In the genomic region with DNA sequence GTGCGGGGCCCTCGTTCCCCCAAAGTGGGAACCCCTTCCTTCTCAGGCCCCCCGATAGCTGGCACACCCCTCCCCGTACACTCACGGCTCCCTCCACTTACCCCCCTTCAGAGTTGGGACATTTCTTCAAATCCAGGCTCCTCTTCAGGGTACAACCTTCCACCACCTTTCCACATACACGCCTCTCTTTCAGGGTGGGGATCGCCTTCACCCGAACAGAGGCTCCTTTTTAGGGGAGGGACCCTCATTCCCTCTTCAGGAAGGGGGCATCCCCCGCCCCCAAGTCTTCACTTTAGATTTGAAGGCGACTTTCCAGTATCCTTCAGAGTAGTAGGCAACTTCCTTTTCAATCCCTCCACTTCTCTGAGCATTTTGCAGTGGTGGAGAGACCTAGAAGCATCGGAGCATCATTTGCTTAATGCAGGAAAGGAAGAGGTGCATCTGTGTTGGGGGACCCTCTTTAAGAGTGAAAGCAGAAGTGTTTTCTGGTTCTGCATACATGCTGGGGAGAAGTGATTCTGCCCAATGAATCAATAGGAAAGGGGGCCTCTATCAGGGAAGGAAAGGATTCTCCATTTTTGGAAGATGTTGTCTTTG, we compare ENCODE assay signal across 8 cellular contexts. TPM values are rescaled to one million over a fixed set of nuclear protein-coding genes. Genes with fewer than 3 reads are reported as not detected.
DNase-seq lines count a peak whose midpoint lies in the region; ATAC-seq, FAIRE-seq and TF ChIP-seq lines count a peak whose summit lies in the region.

No MANE protein-coding gene starts in this region.

- no peaks in the 10 kb centered on the region for H3K9me1 ChIP-seq in K562 (ENCODE audit: control insufficient read depth, insufficient read depth, low read length)

- peaks cover 40% of the 10 kb centered on the region for H3K79me2 ChIP-seq in K562 (ENCODE audit: control insufficient read depth, insufficient read depth, low read length)

- H3K9me3 ChIP-seq in K562 (replicated peaks; ENCODE audit: control insufficient read depth, insufficient read depth, low read depth, low read length): peaks cover 5% of the 10 kb centered on the region; the same call in 1 of the 2 replicates
- H3K9me3 ChIP-seq in vagina: no peaks in the 10 kb centered on the region

- TSS peak; percentile 35 for BruUV-seq in K562 (replicated peaks; lab: Mats Ljungman, UMichigan)

- peak overlapping the region; percentile 62 for H3K4me3 ChIP-seq in K562
- peak overlapping the region; percentile 73 for H3K4me3 ChIP-seq in lower leg skin (ENCODE audit: low read depth, poor library complexity, severe bottlenecking)
- H3K4me3 ChIP-seq in vagina: peak overlapping the region; percentile 97 to 98

- H4K20me1 ChIP-seq in K562 (replicated peaks; ENCODE audit: control insufficient read depth, insufficient read depth, low read length): no peaks in the 10 kb centered on the region

- TF ChIP-seq POLR2A in K562 (conservative IDR thresholded peaks at IDR 0.05) (no peak), lower leg skin (IDR thresholded peaks at IDR 0.05) (no peak), vagina (IDR thresholded peaks at IDR 0.05) (no peak)

- POLR2A ChIA-PET in K562 (lab: Yijun Ruan, JAX): interaction anchor here (0.6 to 1.6 kb wide), 4 partner anchors 9 to 44 kb away, joined by 4 to 7 read pairs (median 5); no protein-coding TSS in a partner anchor

- no peak for TF ChIP-seq EP300 in K562 (IDR thresholded peaks at IDR 0.05; ENCODE audit: low read length)

- peaks cover 12 to 22% of the 10 kb centered on the region in 2 experiments; a peak in 4 of 5 replicates for H3K4me1 ChIP-seq in K562 (replicated peaks in 1 of 2; ENCODE audit: control insufficient read depth in 2 of 2, insufficient read depth in 2 of 2, low read length in 2 of 2)
- H3K4me1 ChIP-seq in vagina: peaks cover 38% of the 10 kb centered on the region

- peak overlapping the region; percentile 90 for H2AFZ ChIP-seq in K562 (ENCODE audit: low read depth, low read length)

- H3K36me3 ChIP-seq in K562 (ENCODE audit: control insufficient read depth, insufficient read depth, low read length) (no peaks in the 10 kb centered on the region; the same call in 2 of the 3 replicates), vagina (no peaks in the 10 kb centered on the region)

- no peak for TF ChIP-seq CTCF in GM13976 (IDR thresholded peaks at IDR 0.05; ENCODE audit: borderline replicate concordance, control extremely low read depth, extremely low read depth, insufficient read depth, missing control alignments)
- no peak for TF ChIP-seq CTCF in K562 (IDR thresholded peaks at IDR 0.05 in 2 of 3, conservative IDR thresholded peaks at IDR 0.05 in 1 of 3; ENCODE audit: insufficient read depth in 2 of 3, low read depth in 1 of 3, low read length in 3 of 3)
- no peak for TF ChIP-seq CTCF in lower leg skin (IDR thresholded peaks at IDR 0.05)
- TF ChIP-seq CTCF in vagina (IDR thresholded peaks at IDR 0.05): no peak

- peak; percentile 6 for FAIRE-seq in K562 (lab: Jason Lieb, UNC)

- peak overlapping the region; percentile 84 to 98 for H3K9ac ChIP-seq in K562 (ENCODE audit: insufficient read depth in 1 of 2, low read depth in 2 of 2, low read length in 2 of 2)

- H3K27ac ChIP-seq in K562 (ENCODE audit: extremely low read depth, low read depth, low read length) (peak overlapping the region; percentile 79), vagina (peak overlapping the region; percentile 91)

- in situ Hi-C loops in GM13976 (cut with MboI; ENCODE audit: low sequenced_read_pairs, unreplicated experiment): no loop called here
- in situ Hi-C loops in K562 (cut with MboI): no loop called here

- CTCF ChIA-PET in K562 (lab: Yijun Ruan, JAX; ENCODE audit: low intra/inter-chr PET ratio): no interaction called here

- no peak for TF ChIP-seq RAD21 in K562 (CRISPR knock-in tag; conservative IDR thresholded peaks at IDR 0.05 in 1 of 2, IDR thresholded peaks at IDR 0.05 in 1 of 2)

- ATAC-seq in GM21717 (IDR thresholded peaks at IDR 0.05; ENCODE audit: unreplicated experiment): peak; percentile 36
- peak; percentile 53 for ATAC-seq in K562
- ATAC-seq in left lobe of liver: no peak

- H3K27me3 ChIP-seq in K562 (ENCODE audit: control insufficient read depth in 2 of 2, insufficient read depth in 2 of 2, low read length in 2 of 2) (no peaks in the 10 kb centered on the region), vagina (no peaks in the 10 kb centered on the region)

- intact Hi-C loops in K562 (cut with micrococcal nuclease) (loop anchor here (5.0 kb wide), 1 partner anchor 38 kb away; no protein-coding TSS in a partner anchor), lower leg skin (cut with DNase I; ENCODE audit: low total_unique reads) (no loop called here), vagina (cut with DNase I) (no loop called here)

- WGBS in K562 (ENCODE audit: insufficient coverage, low coverage, missing lambda C conversion rate): 2% methylated on average over 9 of the region's 11 CpGs
- 1 to 3% methylated on average over 11 of the region's 11 CpGs for WGBS in lower leg skin, 2 donors

- peak overlapping the region; percentile 86 for H3K4me2 ChIP-seq in K562 (ENCODE audit: insufficient read depth, low read length)

- DNase-seq in GM13976 (ENCODE audit: low spot score): peak; percentile 40
- peak; percentile 18 to 44 for DNase-seq in Kasumi-1 (lab: John Stamatoyannopoulos, UW)
- DNase-seq in K562 (ENCODE audit: extremely low read depth in 1 of 4, low spot score in 3 of 4): peak in 1 of 4 experiments; percentile 9
- no peak for DNase-seq in lower leg skin (ENCODE audit: low spot score in 2 of 2)
- no peak for DNase-seq in vagina (ENCODE audit: extremely low spot score in 2 of 2)
- no peak for DNase-seq in KG1 (lab: John Stamatoyannopoulos, UW)
- no peak for DNase-seq in left lobe of liver (ENCODE audit: low spot score)

TF ChIP-seq in K562, 482 proteins besides CTCF, POLR2A, EP300 and RAD21 (continues in another document):
- TF ChIP-seq FOXA1 (IDR thresholded peaks at IDR 0.05; ENCODE audit: borderline replicate concordance) (no peak), SP1 (CRISPR knock-in tag; IDR thresholded peaks at IDR 0.05) (peak; percentile 52), GATAD2A (IDR thresholded peaks at IDR 0.05) (0 out of 2 replicates have a peak, but pooled peaks have one; percentile 28), NR2C2 (CRISPR knock-in tag; IDR thresholded peaks at IDR 0.05) (0 out of 2 replicates have a peak, but pooled peaks have one; percentile 10), NR2C2 (tag; IDR thresholded peaks at IDR 0.05) (no peak), SPI1 (IDR thresholded peaks at IDR 0.05; ENCODE audit: borderline replicate concordance, low read depth, low read length) (peak; percentile 40; the same call in 1 of the 2 replicates), CBX2 (IDR thresholded peaks at IDR 0.05; ENCODE audit: insufficient read depth, low read length, poor library complexity, severe bottlenecking) (no peak)

RNA-seq across cellular contexts. Expression of a gene that starts 0.8 kb away (rescaled TPM):
- 36.7 and 94.3 TPM in 2 replicates for total RNA-seq in K562 (2011; cell fraction: chromatin; rRNA removed; ENCODE audit: low replicate concordance)
- 17.5 and 23.4 TPM in 2 replicates for total RNA-seq in K562 (2011; cell fraction: nucleolus; rRNA removed)
- total RNA-seq in K562 (2011; cell fraction: nucleoplasm; rRNA removed): 36.4 and 54.7 TPM in 2 replicates
- total RNA-seq in K562 (2014; rRNA removed): 27.9 and 28.0 TPM in 2 replicates
- total RNA-seq in K562 (2014; rRNA removed; fragmentation: Illumina TruSeq; extraction: Trizol): 37.7 and 41.6 TPM in 2 replicates
- total RNA-seq in K562 (2015; rRNA removed; fragmentation: Illumina TruSeq; extraction: Trizol): 35.1 and 36.5 TPM in 2 replicates
- total RNA-seq in K562 (2021): 40.7 and 44.5 TPM in 2 replicates
- polyA plus RNA-seq in K562 (2011; rRNA removed): 37.5 and 48.3 TPM in 2 replicates
- polyA plus RNA-seq in K562 (2011; cell fraction: cytosol; rRNA removed): 13.4 and 22.4 TPM in 2 replicates
- 44.3 and 44.7 TPM in 2 replicates for polyA plus RNA-seq in K562 (2011; cell fraction: nucleus; rRNA removed)
- 14.8 and 21.1 TPM in 2 replicates for polyA plus RNA-seq in K562 (2012)
- polyA plus RNA-seq in K562 (2014; fragmentation: Illumina TruSeq; extraction: Trizol): 29.6 and 36.6 TPM in 2 replicates
- polyA plus RNA-seq in K562 (2014; fragmentation: Nextera tagmentation; extraction: Ambion mirVana): 10 to 100 TPM; 14.7 to 15.6 TPM
- 20.7 and 22.0 TPM in 2 replicates for polyA plus RNA-seq in K562 (2014; rRNA removed)
- polyA minus RNA-seq in K562 (2011; rRNA and poly(A)+ RNA removed): 74.0 and 88.5 TPM in 2 replicates
- 21.9 and 24.6 TPM in 2 replicates for polyA minus RNA-seq in K562 (2011; cell fraction: cytosol; rRNA and poly(A)+ RNA removed)
- polyA minus RNA-seq in K562 (2011; cell fraction: nucleus; rRNA and poly(A)+ RNA removed): 26.9 and 36.1 TPM in 2 replicates
- 10 to 100 TPM; 29.5 to 37.4 (median 33.6) TPM for total RNA-seq in lower leg skin
- total RNA-seq in vagina: 26.0 TPM
- total RNA-seq in left lobe of liver: 30.4 TPM

Comparison
In these comparisons a context has a peak if more than half of its experiments do, and no peak if none do; other contexts are left out.
1. DNase-seq: peak in GM13976 (single experiment) and Kasumi-1 (2 of 2); none in lower leg skin (0 of 2), vagina (0 of 2), KG1 (single experiment) and left lobe of liver (single experiment).
2. Peak in every context shown above with its lines, with median percentiles within 50 percentile points of each other: H3K4me3 ChIP-seq.